In the genomic region with DNA sequence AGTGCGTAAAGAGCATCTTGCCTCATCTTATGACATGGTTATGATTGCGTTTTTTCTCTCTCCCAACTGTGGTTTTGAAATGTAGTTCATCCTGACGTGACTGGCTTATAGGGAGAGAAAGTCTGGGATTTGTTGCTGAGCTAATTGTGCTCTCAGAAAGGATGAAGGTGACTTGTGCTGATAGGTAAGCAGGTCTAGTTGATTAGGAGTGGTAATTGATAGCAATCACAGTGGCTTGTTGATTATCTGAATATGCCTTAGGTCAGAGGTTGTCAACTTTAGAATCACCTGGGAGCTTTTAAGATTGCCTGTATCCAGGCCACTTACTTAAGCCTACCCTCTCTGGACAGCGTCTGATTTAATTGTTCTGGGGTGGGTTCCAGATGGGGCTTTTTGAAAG, we compare ENCODE assay signal across 14 cellular contexts.
A peak's percentile ranks its signal among the peaks of the same experiment; 100 is the strongest.
DNase-seq lines count a peak whose midpoint lies in the region; ATAC-seq, FAIRE-seq and TF ChIP-seq lines count a peak whose summit lies in the region.
"Had no signal": no experiment of that assay in that cellular context is flagged by ENCODE, and none has a peak within 500 bp of the region (broad histone marks: within the 10 kb centered on the region; RNA-seq: fewer than 3 reads in every experiment).

No MANE protein-coding gene starts in this region.

- H4K5ac ChIP-seq in mesendoderm (ENCODE audit: low read length), result no peak overlapping the region

- FAIRE-seq in bronchial epithelial cell (lab: Jason Lieb, UNC), result peak; percentile 60
- FAIRE-seq: GM12878, HTR-8/SVneo had no signal

- TF ChIP-seq RAD21 in SK-N-SH (IDR thresholded peaks at IDR 0.05; ENCODE audit: low read length), result no peak

- POLR2A ChIA-PET in SK-N-SH (lab: Yijun Ruan, JAX), result no interaction called here

- no peak for TF ChIP-seq EP300 in SK-N-SH (IDR thresholded peaks at IDR 0.05; ENCODE audit: borderline replicate concordance in 1 of 2, low read depth in 1 of 2, low read length in 1 of 2)

- H2BK5ac ChIP-seq in mesendoderm (ENCODE audit: low read length), result no peak overlapping the region

- no peak for ATAC-seq in SK-N-SH treated with all-trans-retinoic acid at 6 μM for 48 hours
- ATAC-seq: CD8-positive, alpha-beta T cell; GM12878; HCT116 had no signal

- H3K4ac ChIP-seq in mesendoderm (ENCODE audit: low read depth, low read length), result no peak overlapping the region

- DNase-seq in SK-N-SH (no peak), bronchial epithelial cell (ENCODE audit: low read depth) (no peak), mesendoderm (peak; percentile 11), NOMO-1 treated with dmso at 0.1 percent for 144 hours (lab: John Stamatoyannopoulos, UW; ENCODE audit: unreplicated experiment) (no peak)
- DNase-seq in activated naive CD4-positive, alpha-beta T cell (lab: John Stamatoyannopoulos, UW), result no peak
- DNase-seq: Calu3; CD8-positive, alpha-beta T cell; GOT3; H7 had no signal

- H2AFZ ChIP-seq in SK-N-SH (ENCODE audit: low read depth), result no peak overlapping the region

- H3K23ac ChIP-seq in mesendoderm (ENCODE audit: low read length), result no peak overlapping the region

- no peak overlapping the region for H4K8ac ChIP-seq in mesendoderm (ENCODE audit: low read depth, low read length)

- H4K20me1 ChIP-seq in SK-N-SH (ENCODE audit: insufficient read depth), result peaks cover 13% of the 10 kb centered on the region

- H3K9me3 ChIP-seq in SK-N-SH, result no peaks in the 10 kb centered on the region
- H3K9me3 ChIP-seq: BLaER1 treated with 17β-estradiol and CSF1 and Interleukin-3, amounts not matched to agents 10 nM and 100 nM had no signal

- H3K9ac ChIP-seq in SK-N-SH, result no peak overlapping the region
- H3K9ac ChIP-seq in mesendoderm (ENCODE audit: low read length), result no peak overlapping the region
- H3K9ac ChIP-seq: BLaER1 treated with 17β-estradiol and CSF1 and Interleukin-3, amounts not matched to agents 10 nM and 100 nM had no signal

- H2BK120ac ChIP-seq in mesendoderm (ENCODE audit: low read depth, low read length), result no peak overlapping the region

- CTCF ChIA-PET in SK-N-SH (lab: Yijun Ruan, JAX), result interaction anchor here (0.9 kb wide), 1 partner anchor 8 kb away, joined by 3 read pairs; no protein-coding TSS in a partner anchor

- peaks cover 15 to 24% of the 10 kb centered on the region in 2 experiments for H3K4me1 ChIP-seq in SK-N-SH (ENCODE audit: control insufficient read depth in 1 of 2, insufficient read depth in 2 of 2, low read depth in 1 of 2, low read length in 1 of 2)
- H3K4me1 ChIP-seq in mesendoderm (ENCODE audit: control insufficient read depth, low read depth, low read length), result peaks cover 12% of the 10 kb centered on the region

- 97% methylated on average over 4 of the region's 4 CpGs for WGBS in SK-N-SH (ENCODE audit: low lambda C conversion rate)
- no CpG with 5 or more reads among the region's 4 CpGs for WGBS in mesendoderm (ENCODE audit: extremely low coverage, insufficient coverage, low lambda C conversion rate)

- no peak overlapping the region for H2AK5ac ChIP-seq in mesendoderm (ENCODE audit: low read length)

- no peak overlapping the region for H3K56ac ChIP-seq in mesendoderm (ENCODE audit: low read length)

- H3K9me2 ChIP-seq in SK-N-SH, result no peaks in the 10 kb centered on the region

- peaks cover 28% of the 10 kb centered on the region for H3F3A ChIP-seq in SK-N-SH (replicated peaks; ENCODE audit: insufficient read depth)

- peaks cover 10 to 13% of the 10 kb centered on the region in 2 experiments for H3K36me3 ChIP-seq in SK-N-SH (replicated peaks in 1 of 2; ENCODE audit: control insufficient read depth in 1 of 2, insufficient read depth in 2 of 2, low read length in 1 of 2)
- H3K36me3 ChIP-seq in bronchial epithelial cell (ENCODE audit: control insufficient read depth, insufficient read depth, low read length), result peaks cover 2% of the 10 kb centered on the region
- no peaks in the 10 kb centered on the region for H3K36me3 ChIP-seq in mesendoderm (ENCODE audit: control insufficient read depth, insufficient read depth, low read length)

- H3K27me3 ChIP-seq in SK-N-SH (ENCODE audit: insufficient read depth), result no peaks in the 10 kb centered on the region
- H3K27me3 ChIP-seq in bronchial epithelial cell (ENCODE audit: control insufficient read depth, insufficient read depth, low read length), result no peaks in the 10 kb centered on the region
- no peaks in the 10 kb centered on the region for H3K27me3 ChIP-seq in mesendoderm (ENCODE audit: insufficient read depth, low read length, poor library complexity)
- H3K27me3 ChIP-seq: BLaER1 treated with 17β-estradiol and CSF1 and Interleukin-3, amounts not matched to agents 10 nM and 100 nM had no signal

- peaks cover 2% of the 10 kb centered on the region for H3K79me1 ChIP-seq in mesendoderm (ENCODE audit: low read length)

- no peak for TF ChIP-seq CTCF in SK-N-SH (IDR thresholded peaks at IDR 0.05)
- no peak for TF ChIP-seq CTCF in bronchial epithelial cell (IDR thresholded peaks at IDR 0.05; ENCODE audit: insufficient read depth, low read length, severe bottlenecking)

- H3K4me2 ChIP-seq in SK-N-SH (no peak overlapping the region), mesendoderm (ENCODE audit: low read length) (no peak overlapping the region)

- H3K27ac ChIP-seq in SK-N-SH (ENCODE audit: low read depth in 2 of 2, low read length in 1 of 2), result no peak overlapping the region
- H3K27ac ChIP-seq in mesendoderm (ENCODE audit: low read depth, low read length), result no peak overlapping the region
- H3K27ac ChIP-seq: BLaER1 treated with 17β-estradiol and CSF1 and Interleukin-3, amounts not matched to agents 10 nM and 100 nM had no signal

- peaks cover 45% of the 10 kb centered on the region; the same call in 1 of the 2 replicates for H3K79me2 ChIP-seq in SK-N-SH (ENCODE audit: insufficient read depth)
- no peaks in the 10 kb centered on the region for H3K79me2 ChIP-seq in mesendoderm (ENCODE audit: control insufficient read depth, insufficient read depth, low read length)

- no peak overlapping the region for H2BK15ac ChIP-seq in mesendoderm (replicated peaks; ENCODE audit: low read depth)

- no peak overlapping the region for H3K18ac ChIP-seq in mesendoderm (ENCODE audit: low read length)

- H3K4me3 ChIP-seq in SK-N-SH (ENCODE audit: low read depth in 2 of 2, low read length in 1 of 2), result no peak overlapping the region
- H3K4me3 ChIP-seq in bronchial epithelial cell (ENCODE audit: low read depth, low read length), result no peak overlapping the region
- H3K4me3 ChIP-seq in mesendoderm (ENCODE audit: low read length), result no peak overlapping the region
- H3K4me3 ChIP-seq: BLaER1 treated with 17β-estradiol and CSF1 and Interleukin-3, amounts not matched to agents 10 nM and 100 nM; GM12878 had no signal

TF ChIP-seq in SK-N-SH, 30 proteins besides CTCF, POLR2A, EP300 and RAD21:
- TF ChIP-seq TAF1 (IDR thresholded peaks at IDR 0.05; ENCODE audit: borderline replicate concordance, low read depth, low read length) (no peak), RFX5 (IDR thresholded peaks at IDR 0.05; ENCODE audit: low read length) (no peak), GATA2 (CRISPR knock-in tag; IDR thresholded peaks at IDR 0.05) (peak; percentile 51; the same call in 1 of the 2 replicates), GABPA (IDR thresholded peaks at IDR 0.05; ENCODE audit: low read depth) (no peak)

TF ChIP-seq in SK-N-SH treated with all-trans-retinoic acid at 6 μM for 48 hours, 23 proteins besides CTCF, POLR2A, EP300 and RAD21 (continues in another document):
- TF ChIP-seq, protein P1, sequence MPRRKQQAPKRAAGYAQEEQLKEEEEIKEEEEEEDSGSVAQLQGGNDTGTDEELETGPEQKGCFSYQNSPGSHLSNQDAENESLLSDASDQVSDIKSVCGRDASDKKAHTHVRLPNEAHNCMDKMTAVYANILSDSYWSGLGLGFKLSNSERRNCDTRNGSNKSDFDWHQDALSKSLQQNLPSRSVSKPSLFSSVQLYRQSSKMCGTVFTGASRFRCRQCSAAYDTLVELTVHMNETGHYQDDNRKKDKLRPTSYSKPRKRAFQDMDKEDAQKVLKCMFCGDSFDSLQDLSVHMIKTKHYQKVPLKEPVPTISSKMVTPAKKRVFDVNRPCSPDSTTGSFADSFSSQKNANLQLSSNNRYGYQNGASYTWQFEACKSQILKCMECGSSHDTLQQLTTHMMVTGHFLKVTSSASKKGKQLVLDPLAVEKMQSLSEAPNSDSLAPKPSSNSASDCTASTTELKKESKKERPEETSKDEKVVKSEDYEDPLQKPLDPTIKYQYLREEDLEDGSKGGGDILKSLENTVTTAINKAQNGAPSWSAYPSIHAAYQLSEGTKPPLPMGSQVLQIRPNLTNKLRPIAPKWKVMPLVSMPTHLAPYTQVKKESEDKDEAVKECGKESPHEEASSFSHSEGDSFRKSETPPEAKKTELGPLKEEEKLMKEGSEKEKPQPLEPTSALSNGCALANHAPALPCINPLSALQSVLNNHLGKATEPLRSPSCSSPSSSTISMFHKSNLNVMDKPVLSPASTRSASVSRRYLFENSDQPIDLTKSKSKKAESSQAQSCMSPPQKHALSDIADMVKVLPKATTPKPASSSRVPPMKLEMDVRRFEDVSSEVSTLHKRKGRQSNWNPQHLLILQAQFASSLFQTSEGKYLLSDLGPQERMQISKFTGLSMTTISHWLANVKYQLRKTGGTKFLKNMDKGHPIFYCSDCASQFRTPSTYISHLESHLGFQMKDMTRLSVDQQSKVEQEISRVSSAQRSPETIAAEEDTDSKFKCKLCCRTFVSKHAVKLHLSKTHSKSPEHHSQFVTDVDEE (CRISPR knock-in tag; IDR thresholded peaks at IDR 0.05), result no peak
- TF ChIP-seq BACH2 (CRISPR knock-in tag; IDR thresholded peaks at IDR 0.05; ENCODE audit: borderline replicate concordance), result no peak
- TF ChIP-seq POU6F1 (CRISPR knock-in tag; IDR thresholded peaks at IDR 0.05; ENCODE audit: borderline replicate concordance, low read depth), result no peak
- TF ChIP-seq ZC3H10 (CRISPR knock-in tag; IDR thresholded peaks at IDR 0.05), result no peak
- TF ChIP-seq OSR1 (CRISPR knock-in tag; IDR thresholded peaks at IDR 0.05), result no peak
- TF ChIP-seq GLIS3 (CRISPR knock-in tag; IDR thresholded peaks at IDR 0.05), result no peak
- no peak for TF ChIP-seq ARNTL (CRISPR knock-in tag; IDR thresholded peaks at IDR 0.05; ENCODE audit: borderline replicate concordance, low read depth)
